ENCODE assay signal across 8 cellular contexts in the genomic region with DNA sequence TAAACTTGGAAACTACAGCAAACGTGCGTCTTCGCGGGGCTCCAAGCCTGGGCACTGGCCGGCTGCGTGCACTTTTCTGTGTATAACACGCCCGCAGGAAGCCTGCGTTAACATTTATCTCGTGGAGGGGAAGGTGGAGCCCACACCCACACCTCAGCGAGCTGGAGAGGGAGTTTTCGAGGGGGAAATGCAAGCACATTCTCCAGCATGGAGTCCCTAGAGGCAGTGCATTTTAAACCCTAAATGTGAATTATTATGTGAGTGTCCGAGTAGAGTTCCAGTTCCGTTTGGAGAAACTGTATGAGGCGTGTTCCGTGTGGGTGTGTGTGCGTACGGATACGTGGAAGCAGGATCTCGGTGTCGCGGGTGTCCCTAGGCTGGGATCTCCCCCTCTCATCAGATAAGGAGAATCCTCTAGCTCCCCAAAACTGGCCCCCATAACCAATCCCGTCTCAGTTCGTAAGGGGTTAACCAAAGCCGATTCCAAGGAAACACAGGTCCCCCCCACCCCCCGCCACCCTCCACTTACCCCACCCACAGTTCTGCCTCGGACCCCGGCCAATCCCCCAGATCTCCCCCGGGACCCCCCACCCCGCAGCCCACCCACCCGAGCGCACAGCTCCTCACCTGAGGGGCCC. TPM values are rescaled to one million over a fixed set of nuclear protein-coding genes. Genes with fewer than 3 reads are reported as not detected.
A peak's percentile ranks its signal among the peaks of the same experiment; 100 is the strongest.
DNase-seq lines count a peak whose midpoint lies in the region; ATAC-seq, FAIRE-seq and TF ChIP-seq lines count a peak whose summit lies in the region.

No MANE protein-coding gene starts in this region.

- no peak overlapping the region for H2BK15ac ChIP-seq in H9 (ENCODE audit: low read depth, low read length)

- H3K9me3 ChIP-seq in H9 (ENCODE audit: control insufficient read depth, low read depth, low read length), result no peaks in the 10 kb centered on the region
- no peaks in the 10 kb centered on the region for H3K9me3 ChIP-seq in GM12878 (replicated peaks; ENCODE audit: control insufficient read depth, insufficient read depth, low read length)

- no peak overlapping the region for H4K5ac ChIP-seq in H9 (ENCODE audit: insufficient read length, low read depth, low read length)

- no peaks in the 10 kb centered on the region; a peak in 3 of 5 replicates for H3K9me3 Mint-ChIP-seq in H9
- H3K9me3 Mint-ChIP-seq in immature natural killer cell, result peaks cover 0 to 2% (median 0%) of the 10 kb centered on the region in 6 donors

- H3K4ac ChIP-seq in H9 (ENCODE audit: low read depth, low read length), result no peak overlapping the region

- H3K9ac ChIP-seq in H9 (ENCODE audit: extremely low read depth, insufficient read length, low read length) (peak overlapping the region; percentile 52), GM12878 (ENCODE audit: control insufficient read depth, insufficient read depth, low read length) (peak overlapping the region; percentile 83)

- H3K14ac ChIP-seq in H9 (ENCODE audit: insufficient read depth, low read length), result no peak overlapping the region

- WGBS in H9 (ENCODE audit: extremely low coverage, insufficient read length, low lambda C conversion rate), result no CpG with 5 or more reads among the region's 32 CpGs
- 2% methylated on average over 29 of the region's 32 CpGs for WGBS in GM12878 (ENCODE audit: insufficient coverage, insufficient replicate concordance, low lambda C conversion rate, missing lambda C conversion rate)

- no peak for TF ChIP-seq RAD21 in GM12878 (IDR thresholded peaks at IDR 0.05; ENCODE audit: insufficient read depth, low read depth, low read length)

- DNase-seq in H9 (no peak), GM12878 (ENCODE audit: low read depth, low spot score) (no peak), immature natural killer cell (peak; percentile 40 to 44 (median 42)), NCI-H526 treated with DMSO at 0.1 percent for 48 hours (lab: John Stamatoyannopoulos, UW) (no peak)
- peak; percentile 35 to 67 for DNase-seq in stimulated activated CD4-positive, alpha-beta T cell treated with anti-CD3 and anti-CD28 coated beads, Interleukin-2, amount 100 ng/mL, for 24 hours

- H3K36me3 ChIP-seq in ACC112 (ENCODE audit: insufficient read depth, low read length) (0 out of 2 replicates have a peak, but pooled peaks cover 3% of the 10 kb centered on the region), GM12878 (ENCODE audit: control insufficient read depth in 2 of 2, insufficient read depth in 2 of 2, low read length in 1 of 2) (no peaks in the 10 kb centered on the region; a peak in 1 of 4 replicates)

- no peak for TF ChIP-seq CTCF in H9 (conservative IDR thresholded peaks at IDR 0.05)
- TF ChIP-seq CTCF in GM12878 (IDR thresholded peaks at IDR 0.05 in 2 of 3, conservative IDR thresholded peaks at IDR 0.05 in 1 of 3; ENCODE audit: control insufficient read depth in 2 of 3, extremely low read depth in 1 of 3, insufficient read depth in 1 of 3, low read depth in 3 of 3, low read length in 3 of 3), result no peak

- no peak overlapping the region for H3K56ac ChIP-seq in H9 (ENCODE audit: insufficient read length, low read depth, low read length)

- H3K4me3 Mint-ChIP-seq in H9 (peak overlapping the region; percentile 90 to 99), immature natural killer cell (peak overlapping the region; percentile 92 to 99 (median 96))

- POLR2A ChIA-PET in GM12878 (lab: Charles Lee), result interaction anchor here (0.6 to 2.8 kb wide), 8 partner anchors 9 to 195 kb away, joined by 3 to 9 read pairs (median 4); no protein-coding TSS in a partner anchor

- H3K4me1 Mint-ChIP-seq in H9 (peaks cover 32 to 40% of the 10 kb centered on the region in 2 experiments), immature natural killer cell (peaks cover 37 to 41% of the 10 kb centered on the region in 2 donors)

- no peak overlapping the region for H2BK12ac ChIP-seq in H9 (ENCODE audit: insufficient read length, low read depth, low read length)

- CTCF ChIA-PET in GM12878 (lab: Yijun Ruan, JAX), result interaction anchor here (1.3 to 1.9 kb wide), 5 partner anchors 8 to 216 kb away, joined by 3 to 6 read pairs (median 4); no protein-coding TSS in a partner anchor

- no peak overlapping the region for H2BK120ac ChIP-seq in H9 (ENCODE audit: low read depth, low read length, poor library complexity, severe bottlenecking)

- peaks cover 35% of the 10 kb centered on the region for H3K23me2 ChIP-seq in H9 (ENCODE audit: insufficient read length, low read depth, low read length, poor library complexity, severe bottlenecking)

- H3K18ac ChIP-seq in H9 (ENCODE audit: insufficient read length, low read depth, low read length), result no peak overlapping the region

- peak overlapping the region; percentile 94 for H3K27ac ChIP-seq in ACC112 (ENCODE audit: low read depth, low read length)
- H3K27ac ChIP-seq in H9 (ENCODE audit: insufficient read length, low read depth, low read length), result no peak overlapping the region
- H3K27ac ChIP-seq in GM12878 (ENCODE audit: control insufficient read depth, insufficient read depth), result peak overlapping the region; percentile 91

- FAIRE-seq in GM12878 (lab: Jason Lieb, UNC), result no peak

- TF ChIP-seq EP300 in GM12878 (IDR thresholded peaks at IDR 0.05; ENCODE audit: borderline replicate concordance in 1 of 2, control insufficient read depth in 1 of 2, low read depth in 2 of 2, low read length in 2 of 2), result no peak

- H4K20me1 ChIP-seq in H9 (ENCODE audit: control insufficient read depth, insufficient read depth, insufficient read length) (no peaks in the 10 kb centered on the region), GM12878 (ENCODE audit: control insufficient read depth, insufficient read depth) (no peaks in the 10 kb centered on the region)

- no peaks in the 10 kb centered on the region; a peak in 1 of 7 replicates for H3K36me3 Mint-ChIP-seq in H9 (ENCODE audit: insufficient read depth in 1 of 3, low read depth in 3 of 3)
- H3K36me3 Mint-ChIP-seq in immature natural killer cell, result no peaks in the 10 kb centered on the region

- in situ Hi-C loops in GM12878 (cut with MboI), result loop anchor here (10.0 kb wide), 1 partner anchor 219 kb away; no protein-coding TSS in a partner anchor

- H2AFZ ChIP-seq in ACC112 (ENCODE audit: low read length, unreplicated experiment) (no peak overlapping the region), H9 (ENCODE audit: low read length) (no peak overlapping the region), GM12878 (ENCODE audit: control insufficient read depth, low read depth, low read length) (peak overlapping the region; percentile 80)

- ATAC-seq in SK-N-SH treated with all-trans-retinoic acid at 6 μM for 48 hours (peak; percentile 6), GM12878 (peak; percentile 23), HG02870 (IDR thresholded peaks at IDR 0.05; ENCODE audit: unreplicated experiment) (no peak)

- H3K4me3 ChIP-seq in ACC112 (ENCODE audit: low read depth, low read length) (peak overlapping the region; percentile 79), GM12878 (peak overlapping the region; percentile 85)

- H3K23ac ChIP-seq in H9 (ENCODE audit: insufficient read length, low read depth, low read length), result no peak overlapping the region

- H3K27me3 ChIP-seq in ACC112 (ENCODE audit: insufficient read depth, low read length), result no peaks in the 10 kb centered on the region
- H3K27me3 ChIP-seq in H9 (ENCODE audit: insufficient read depth, low read length), result peaks cover 4% of the 10 kb centered on the region; the same call in 1 of the 2 replicates
- no peaks in the 10 kb centered on the region for H3K27me3 ChIP-seq in GM12878 (replicated peaks in 1 of 2; ENCODE audit: control insufficient read depth in 2 of 2, insufficient read depth in 2 of 2, low read length in 1 of 2)

- H3K4me1 ChIP-seq in ACC112 (ENCODE audit: control insufficient read depth, insufficient read depth, low read length, unreplicated experiment), result peaks cover 9% of the 10 kb centered on the region
- H3K4me1 ChIP-seq in H9 (ENCODE audit: insufficient read depth, low read length), result no peaks in the 10 kb centered on the region; the same call in 1 of the 2 replicates
- H3K4me1 ChIP-seq in GM12878 (ENCODE audit: control insufficient read depth, insufficient read depth, low read length), result no peaks in the 10 kb centered on the region

- no peak overlapping the region for H3T11ph ChIP-seq in H9 (ENCODE audit: low read length)

- BruUV-seq in GM12878 (replicated peaks; lab: Mats Ljungman, UMichigan), result TSS peak; percentile 27

- H3K27ac Mint-ChIP-seq in H9 (peak overlapping the region in 1 of 3 experiments; percentile 62; a peak in 1 of 7 replicates), immature natural killer cell (peak overlapping the region; percentile 84 to 91 (median 88))

- H3K4me2 ChIP-seq in H9 (ENCODE audit: insufficient read depth, insufficient read length, low read length), result peak overlapping the region; percentile 97
- peak overlapping the region; percentile 87 for H3K4me2 ChIP-seq in GM12878 (ENCODE audit: control insufficient read depth, insufficient read depth)

- no peak overlapping the region for H2BK20ac ChIP-seq in H9 (ENCODE audit: low read depth, low read length, poor library complexity, severe bottlenecking)

- intact Hi-C loops in GM12878 (cut with micrococcal nuclease; ENCODE audit: unreplicated experiment), result loop anchor here (2.0 kb wide), 2 partner anchors 15 to 69 kb away; no protein-coding TSS in a partner anchor

- SMC1A ChIA-PET in GM12878 (lab: Charles Lee; ENCODE audit: uncharacterized antibody, unreplicated experiment), result interaction anchor here (1.1 to 3.3 kb wide), 4 partner anchors 22 to 215 kb away, joined by 3 to 21 read pairs (median 7); no protein-coding TSS in a partner anchor

- H3K27me3 Mint-ChIP-seq in H9 (ENCODE audit: low read depth) (peaks cover 46% of the 10 kb centered on the region), immature natural killer cell (ENCODE audit: low read depth in 3 of 3) (peaks cover 5 to 20% (median 17%) of the 10 kb centered on the region in 3 donors)

- H3K79me2 ChIP-seq in ACC112 (ENCODE audit: control insufficient read depth, insufficient read depth, low read length, unreplicated experiment) (peaks cover 47% of the 10 kb centered on the region), H9 (ENCODE audit: insufficient read depth, low read length) (no peaks in the 10 kb centered on the region), GM12878 (ENCODE audit: control insufficient read depth, insufficient read depth, low read length) (peaks cover 50% of the 10 kb centered on the region)

- no peaks in the 10 kb centered on the region for H3K79me1 ChIP-seq in H9 (ENCODE audit: insufficient read depth, low read depth, low read length, poor library complexity, severe bottlenecking)

- H2AK5ac ChIP-seq in H9 (ENCODE audit: insufficient read length, low read length), result no peak overlapping the region

- TF ChIP-seq POLR2A in GM12878 (IDR thresholded peaks at IDR 0.05; ENCODE audit: low read depth, low read length), result peak; percentile 32

- no peak overlapping the region for H4K8ac ChIP-seq in H9 (replicated peaks; ENCODE audit: insufficient read length, low read depth, low read length)

- RAD21 ChIA-PET in GM12878 (lab: Charles Lee; ENCODE audit: unreplicated experiment), result interaction anchor here (0.6 to 8.3 kb wide), 17 partner anchors 18 to 307 kb away, joined by 3 to 78 read pairs (median 4); a partner anchor contains a TSS

- H4K91ac ChIP-seq in H9 (ENCODE audit: insufficient read length, low read depth, low read length), result no peak overlapping the region

- H2BK5ac ChIP-seq in H9 (ENCODE audit: insufficient read length, low read length), result no peak overlapping the region

RNA-seq across cellular contexts. Expression of a gene that starts 0.4 kb away (rescaled TPM):
- total RNA-seq in H9 (2021), result 30.0 and 32.4 TPM in 2 replicates
- total RNA-seq in GM12878 (2013; cell fraction: nucleolus; rRNA removed), result 302 and 310 TPM in 2 replicates
- 93.1 and 103 TPM in 2 replicates for total RNA-seq in GM12878 (2014; rRNA removed)
- total RNA-seq in GM12878 (2014; rRNA removed; fragmentation: Illumina TruSeq; extraction: Trizol), result 75.8 and 82.5 TPM in 2 replicates
- 110 and 118 TPM in 2 replicates for total RNA-seq in GM12878 (2021)
- 7.2 TPM for polyA plus RNA-seq in GM12878 (2011; ENCODE audit: low read depth)
- polyA plus RNA-seq in GM12878 (2011; rRNA removed), result 42.9 and 51.2 TPM in 2 replicates
- polyA plus RNA-seq in GM12878 (2011; cell fraction: cytosol; rRNA removed), result 35.1 and 36.3 TPM in 2 replicates
- polyA plus RNA-seq in GM12878 (2011; cell fraction: nucleus; rRNA removed), result 48.6 and 53.0 TPM in 2 replicates
- 11.0 and 14.3 TPM in 2 replicates for polyA plus RNA-seq in GM12878 (2012)
- 47.3 and 58.1 TPM in 2 replicates for polyA plus RNA-seq in GM12878 (2014; fragmentation: Illumina TruSeq; extraction: Trizol)
- polyA plus RNA-seq in GM12878 (2014; fragmentation: Nextera tagmentation; extraction: Ambion mirVana), result 10 to 100 TPM in 1 of 2 experiments, 1 to 10 TPM in 1; 8.0 to 16.8 TPM
- 30.1 and 30.7 TPM in 2 replicates for polyA plus RNA-seq in GM12878 (2014; rRNA removed)
- 10 to 100 TPM; 44.3 to 53.4 TPM for polyA plus RNA-seq in GM12878 (2016; fragmentation: Nextera tagmentation; extraction: Ambion mirVana)
- polyA minus RNA-seq in GM12878 (2011; rRNA and poly(A)+ RNA removed), result 113 and 159 TPM in 2 replicates
- 72.0 and 108 TPM in 2 replicates for polyA minus RNA-seq in GM12878 (2011; cell fraction: cytosol; rRNA and poly(A)+ RNA removed)
- polyA minus RNA-seq in GM12878 (2011; cell fraction: nucleus; rRNA and poly(A)+ RNA removed), result 94.3 and 203 TPM in 2 replicates
- polyA plus RNA-seq in immature natural killer cell, result 10 to 100 TPM; 11.1 to 21.2 (median 15.8) TPM

Comparison
In these comparisons a context has a peak if more than half of its experiments do, and no peak if none do; other contexts are left out.
1. DNase-seq: peak in immature natural killer cell (3 of 3) and stimulated activated CD4-positive, alpha-beta T cell treated with anti-CD3 and anti-CD28 coated beads, Interleukin-2, amount 100 ng/mL, for 24 hours (2 of 2); none in H9 (single experiment), GM12878 (single experiment) and NCI-H526 treated with DMSO at 0.1 percent for 48 hours (single experiment).